8 cellular contexts compared by ENCODE assay signal in genomic region chr9:128554155-128554862, GRCh38. TPM values are rescaled to one million over a fixed set of nuclear protein-coding genes. Genes with fewer than 3 reads are reported as not detected.
DNase-seq lines count a peak whose midpoint lies in the region; ATAC-seq and TF ChIP-seq lines count a peak whose summit lies in the region.

No MANE protein-coding gene starts in this region.

- DNase-seq in CD4-positive, CD25-positive, alpha-beta regulatory T cell = peak in 1 of 3 donors; percentile 6
- DNase-seq in LHCN-M2 (ENCODE audit: low read depth) (peak; percentile 94), heart right ventricle (peak; percentile 20 to 58), sciatic nerve (ENCODE audit: low spot score) (no peak), NCI-H1694 (lab: John Stamatoyannopoulos, UW) (no peak), GM19238 (ENCODE audit: insufficient read length, low spot score) (no peak)
- peak; percentile 15 for DNase-seq in activated naive CD4-positive, alpha-beta T cell treated with anti-CD3 and anti-CD28 coated beads, Interleukin-2, amount 50 U/mL, for 16 hours

- H3K27ac ChIP-seq in CD4-positive, CD25-positive, alpha-beta regulatory T cell (ENCODE audit: insufficient read depth, low read length, poor library complexity, severe bottlenecking) = peak overlapping the region; percentile 81
- peak overlapping the region; percentile 5 to 100 (median 99) for H3K27ac ChIP-seq in heart right ventricle

- H3K4me1 Mint-ChIP-seq in CD4-positive, CD25-positive, alpha-beta regulatory T cell = peaks cover 34 to 62% (median 41%) of the 10 kb centered on the region in 4 donors

- 8 to 10% methylated on average over 5 of the region's 5 CpGs for WGBS in heart right ventricle, 2 donors

- H3K36me3 ChIP-seq in CD4-positive, CD25-positive, alpha-beta regulatory T cell (ENCODE audit: control insufficient read depth, insufficient read depth, low read length) = peaks cover 2% of the 10 kb centered on the region
- peaks cover 0 to 5% (median 0%) of the 10 kb centered on the region in 9 donors for H3K36me3 ChIP-seq in heart right ventricle

- TF ChIP-seq CTCF in heart right ventricle (IDR thresholded peaks at IDR 0.05) = peak in 1 of 9 donors; percentile 13

- peaks cover 77% of the 10 kb centered on the region for H3K4me1 ChIP-seq in CD4-positive, CD25-positive, alpha-beta regulatory T cell (ENCODE audit: control insufficient read depth, insufficient read depth, low read length, poor library complexity, severe bottlenecking)
- H3K4me1 ChIP-seq in heart right ventricle = peaks cover 15 to 85% (median 80%) of the 10 kb centered on the region in 9 donors

- H3K27ac Mint-ChIP-seq in CD4-positive, CD25-positive, alpha-beta regulatory T cell = no peak overlapping the region

- H3K27me3 Mint-ChIP-seq in CD4-positive, CD25-positive, alpha-beta regulatory T cell = peaks cover 4% of the 10 kb centered on the region

- no peaks in the 10 kb centered on the region for H3K9me3 ChIP-seq in CD4-positive, CD25-positive, alpha-beta regulatory T cell (ENCODE audit: control insufficient read depth in 2 of 2, low read length in 2 of 2)
- no peaks in the 10 kb centered on the region for H3K9me3 ChIP-seq in heart right ventricle

- H3K4me3 ChIP-seq in CD4-positive, CD25-positive, alpha-beta regulatory T cell (ENCODE audit: low read depth, low read length) = peak overlapping the region; percentile 89
- H3K4me3 ChIP-seq in heart right ventricle = peak overlapping the region; percentile 16 to 100 (median 97)

- H3K4me3 Mint-ChIP-seq in CD4-positive, CD25-positive, alpha-beta regulatory T cell = no peak overlapping the region

- no peaks in the 10 kb centered on the region for H3K9me3 Mint-ChIP-seq in CD4-positive, CD25-positive, alpha-beta regulatory T cell

- H3K27me3 ChIP-seq in CD4-positive, CD25-positive, alpha-beta regulatory T cell (ENCODE audit: control insufficient read depth, insufficient read depth, low read length) = no peaks in the 10 kb centered on the region
- H3K27me3 ChIP-seq in heart right ventricle = no peaks in the 10 kb centered on the region

- intact Hi-C loops in heart right ventricle (cut with DNase I) (loop anchor here in 4 of 10 donors (5.0 to 10.0 kb wide), 5 partner anchors 52 to 190 kb away; partner anchors contain the start of genes ODF2 (in 3 of the 4) and GLE1 (in 2 of the 4)), sciatic nerve (cut with DNase I) (no loop called here)

- no peak for ATAC-seq in CD4-positive, CD25-positive, alpha-beta regulatory T cell (ENCODE audit: low read depth in 2 of 2)
- ATAC-seq in heart right ventricle = peak in 5 of 8 donors; percentile 12 to 43 (median 24)
- ATAC-seq in sciatic nerve = peak; percentile 42
- ATAC-seq in GM21423 (IDR thresholded peaks at IDR 0.05; ENCODE audit: unreplicated experiment) = no peak

- H3K36me3 Mint-ChIP-seq in CD4-positive, CD25-positive, alpha-beta regulatory T cell = no peaks in the 10 kb centered on the region

RNA-seq across cellular contexts. Expression of gene SPTAN1, which starts 1.9 kb away (rescaled TPM):
- total RNA-seq in CD4-positive, CD25-positive, alpha-beta regulatory T cell = 769 TPM
- 10 to 100 TPM; 79.8 to 86.2 (median 83.2) TPM for polyA plus RNA-seq in CD4-positive, CD25-positive, alpha-beta regulatory T cell
- total RNA-seq in LHCN-M2 (2014; rRNA removed) (169 and 208 TPM in 2 replicates), heart right ventricle (100 to 1,000 TPM; 250 to 449 (median 379) TPM), sciatic nerve (794 TPM)
- polyA plus RNA-seq in LHCN-M2 (2012) = 243 TPM
- 100 to 1,000 TPM; 119 to 177 TPM for polyA plus RNA-seq in heart right ventricle

RNA-seq across cellular contexts. Expression of gene GLE1, which starts 49.8 kb away (rescaled TPM):
- 16.7 TPM for total RNA-seq in CD4-positive, CD25-positive, alpha-beta regulatory T cell
- 10 to 100 TPM; 24.9 to 34.1 (median 31.5) TPM for polyA plus RNA-seq in CD4-positive, CD25-positive, alpha-beta regulatory T cell
- 50.1 and 53.2 TPM in 2 replicates for total RNA-seq in LHCN-M2 (2014; rRNA removed)
- polyA plus RNA-seq in LHCN-M2 (2012) = 23.5 TPM
- 10 to 100 TPM; 15.0 to 24.5 (median 19.9) TPM for total RNA-seq in heart right ventricle
- polyA plus RNA-seq in heart right ventricle = 10 to 100 TPM; 10.5 to 12.4 TPM
- 19.3 TPM for total RNA-seq in sciatic nerve

Comparison
In these comparisons a context has a peak if more than half of its experiments do, and no peak if none do; other contexts are left out.
1. ATAC-seq: peak in heart right ventricle (5 of 8) and sciatic nerve (single experiment); none in CD4-positive, CD25-positive, alpha-beta regulatory T cell (0 of 2) and GM21423 (single experiment).
2. DNase-seq: peak in LHCN-M2 (single experiment), activated naive CD4-positive, alpha-beta T cell treated with anti-CD3 and anti-CD28 coated beads, Interleukin-2, amount 50 U/mL, for 16 hours (single experiment) and heart right ventricle (2 of 2); none in sciatic nerve (single experiment), NCI-H1694 (single experiment) and GM19238 (single experiment).